In the genomic region with DNA sequence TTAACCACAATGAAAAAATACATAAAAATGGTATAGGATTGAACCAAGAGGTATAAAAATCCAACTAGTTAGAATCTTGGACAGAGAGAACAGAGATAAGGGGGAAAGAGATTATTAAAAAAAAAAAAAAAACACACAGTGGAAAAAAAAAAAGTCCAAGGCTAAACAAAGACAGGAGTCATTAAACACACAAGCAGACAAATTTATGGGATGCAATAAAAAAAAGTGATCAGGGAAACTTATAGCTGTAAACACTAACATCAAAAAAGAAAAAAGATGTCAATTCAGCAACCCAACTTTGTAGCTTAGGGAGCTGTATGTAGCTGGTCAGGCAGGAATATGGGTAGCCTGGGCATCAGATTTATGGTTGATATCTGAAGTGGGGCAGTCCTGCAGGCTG, we compare ENCODE assay signal across 8 cellular contexts.
"Had no signal": no experiment of that assay in that cellular context is flagged by ENCODE, and none has a peak within 500 bp of the region (broad histone marks: within the 10 kb centered on the region; RNA-seq: fewer than 3 reads in every experiment).

No MANE protein-coding gene starts in this region.

- H3K9ac ChIP-seq: GM23248 had no signal

- H3K4me3 ChIP-seq: GM23248, K562 had no signal

- H2AFZ ChIP-seq: GM23248 had no signal

- DNase-seq: GM23248, GOT3, H9, HCEC 1CT, HFFc6, IMR-90, KG1 had no signal

- H3K27ac ChIP-seq: GM23248 had no signal

- ATAC-seq: K562 had no signal
